26 cellular contexts compared by ENCODE assay signal in genomic region chr18:9047715-9048114, GRCh38.
"Had no signal": no experiment of that assay in that cellular context is flagged by ENCODE, and none has a peak within 500 bp of the region (broad histone marks: within the 10 kb centered on the region; RNA-seq: fewer than 3 reads in every experiment).

No MANE protein-coding gene starts in this region.

- ATAC-seq: heart right ventricle; left cardiac atrium; left lung; mucosa of descending colon; natural killer cell treated with Interleukin-12 subunit alpha and Interleukin-12 subunit beta and Interleukin-15 and Interleukin-18, amount 100 ng/mL, for 72 hours; stimulated activated naive CD8-positive, alpha-beta T cell treated with anti-CD3 and anti-CD28 coated beads, Interleukin-15, amount 100 ng/mL, for 72 hours had no signal

- H3K36me3 ChIP-seq: heart right ventricle, left lung, neutrophil, right atrium auricular region, sigmoid colon, spleen, suprapubic skin, transverse colon, vagina had no signal

- FAIRE-seq: islet of Langerhans had no signal

- H3K27me3 Mint-ChIP-seq: progenitor cell of endocrine pancreas; stimulated activated naive CD8-positive, alpha-beta T cell treated with anti-CD3 and anti-CD28 coated beads, Interleukin-15, amount 100 ng/mL, for 72 hours had no signal

- H3K27me3 ChIP-seq: heart right ventricle, left lung, neutrophil, right atrium auricular region, sigmoid colon, spleen, suprapubic skin, transverse colon, vagina had no signal

- DNase-seq: foreskin melanocyte; glutamatergic neuron; heart right ventricle; hippocampal formation; left cardiac atrium; left lung; mesenchymal stem cell; mucosa of descending colon; naive B cell; sigmoid colon; spleen; stimulated activated naive CD4-positive, alpha-beta T cell; stimulated activated naive CD8-positive, alpha-beta T cell treated with anti-CD3 and anti-CD28 coated beads, Interleukin-15, amount 100 ng/mL, for 72 hours; transverse colon had no signal

- H3K79me2 ChIP-seq: parathyroid adenoma had no signal

- H3K27ac ChIP-seq: coronary artery, heart right ventricle, left lung, neutrophil, parathyroid adenoma, right atrium auricular region, sigmoid colon, skin epidermis, spleen, suprapubic skin, transverse colon, vagina had no signal

- H3K4me3 Mint-ChIP-seq: mesothelial cell of epicardium; naive B cell; natural killer cell treated with Interleukin-12 subunit alpha and Interleukin-12 subunit beta and Interleukin-15 and Interleukin-18, amount 100 ng/mL, for 72 hours; neural crest cell; stimulated activated naive CD8-positive, alpha-beta T cell treated with anti-CD3 and anti-CD28 coated beads, Interleukin-15, amount 100 ng/mL, for 72 hours had no signal

- H3K27ac Mint-ChIP-seq: mesothelial cell of epicardium; naive B cell; natural killer cell treated with Interleukin-12 subunit alpha and Interleukin-12 subunit beta and Interleukin-15 and Interleukin-18, amount 100 ng/mL, for 72 hours; progenitor cell of endocrine pancreas; stimulated activated naive CD8-positive, alpha-beta T cell treated with anti-CD3 and anti-CD28 coated beads, Interleukin-15, amount 100 ng/mL, for 72 hours had no signal

- H3K9me3 ChIP-seq: neutrophil, right atrium auricular region, sigmoid colon, suprapubic skin, vagina had no signal

- H3K4me1 Mint-ChIP-seq: mesothelial cell of epicardium, naive B cell, neural crest cell had no signal

- H3K4me3 ChIP-seq: coronary artery, heart right ventricle, left lung, mucosa of descending colon, right atrium auricular region, sigmoid colon, skin epidermis, spleen, suprapubic skin, transverse colon, vagina had no signal

- H2AFZ ChIP-seq: parathyroid adenoma had no signal

- H3K9ac ChIP-seq: parathyroid adenoma had no signal

- H3K4me1 ChIP-seq: heart right ventricle, left lung, parathyroid adenoma, right atrium auricular region, sigmoid colon, spleen, suprapubic skin, transverse colon, vagina had no signal
